8 cellular contexts compared by ENCODE assay signal in the genomic region with DNA sequence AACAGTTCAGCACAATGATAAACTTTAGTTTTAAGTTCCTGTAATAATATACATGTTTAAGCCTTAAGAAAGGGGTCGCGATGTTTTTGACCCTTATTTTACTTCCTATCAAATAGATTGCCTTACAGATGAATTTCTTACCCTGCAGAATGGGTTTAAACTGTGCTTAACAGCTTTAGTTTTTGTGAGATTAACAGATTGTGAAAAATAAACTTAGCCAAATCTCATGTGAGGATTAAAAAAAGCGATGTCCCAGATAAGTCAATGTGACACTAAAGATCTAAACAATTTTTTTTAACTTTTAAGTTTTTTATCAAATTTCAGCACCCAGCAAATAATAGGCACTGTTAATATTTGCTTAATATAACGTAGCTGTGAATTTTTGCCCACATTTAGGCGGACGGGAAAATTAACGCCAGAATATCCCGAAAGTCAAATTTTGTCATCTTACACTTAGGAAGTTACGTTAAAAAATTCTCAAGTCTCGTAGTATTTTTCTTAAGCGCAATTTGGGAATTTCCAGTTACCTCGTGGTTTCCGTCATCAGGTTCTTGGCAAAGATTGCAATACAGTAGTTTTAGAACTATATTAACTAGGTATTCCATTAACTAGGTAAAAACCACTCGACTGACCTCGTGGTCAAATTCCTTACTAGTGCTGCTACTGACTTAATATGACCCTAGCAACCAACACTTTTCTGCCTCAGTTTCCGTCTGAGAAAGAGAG. TPM values are rescaled to one million over a fixed set of nuclear protein-coding genes. Genes with fewer than 3 reads are reported as not detected.
DNase-seq lines count a peak whose midpoint lies in the region; ATAC-seq lines count a peak whose summit lies in the region.

No MANE protein-coding gene starts in this region.

- H3K4me3 Mint-ChIP-seq in activated CD8-positive, alpha-beta T cell treated with anti-CD3 and anti-CD28 coated beads, Interleukin-2, amount 10 ng/mL, durations not matched to agents 7 days and 5 days = peak overlapping the region; percentile 100
- peak overlapping the region; percentile 97 to 98 for H3K4me3 Mint-ChIP-seq in stimulated activated naive B cell treated with anti-CD40 and anti-IgM and Interleukin-4, amounts not matched to agents 10 μg/mL and 1 μg/mL and 100 μg/mL, for 72 hours

- CTCF ChIA-PET in activated CD8-positive, alpha-beta T cell treated with anti-CD3 and anti-CD28 coated beads, Interleukin-2, amount 10 ng/mL, durations not matched to agents 7 days and 5 days (lab: Charles Lee) = no interaction called here

- H3K27me3 Mint-ChIP-seq in activated CD8-positive, alpha-beta T cell treated with anti-CD3 and anti-CD28 coated beads, Interleukin-2, amount 10 ng/mL, durations not matched to agents 7 days and 5 days (ENCODE audit: low read depth) = no peaks in the 10 kb centered on the region
- H3K27me3 Mint-ChIP-seq in stimulated activated naive B cell treated with anti-CD40 and anti-IgM and Interleukin-4, amounts not matched to agents 10 μg/mL and 1 μg/mL and 100 μg/mL, for 72 hours = no peaks in the 10 kb centered on the region

- no peaks in the 10 kb centered on the region for H3K9me3 Mint-ChIP-seq in activated CD8-positive, alpha-beta T cell treated with anti-CD3 and anti-CD28 coated beads, Interleukin-2, amount 10 ng/mL, durations not matched to agents 7 days and 5 days (ENCODE audit: insufficient read depth)
- H3K9me3 Mint-ChIP-seq in stimulated activated naive B cell treated with anti-CD40 and anti-IgM and Interleukin-4, amounts not matched to agents 10 μg/mL and 1 μg/mL and 100 μg/mL, for 72 hours = no peaks in the 10 kb centered on the region

- peaks cover 60% of the 10 kb centered on the region for H3K36me3 Mint-ChIP-seq in activated CD8-positive, alpha-beta T cell treated with anti-CD3 and anti-CD28 coated beads, Interleukin-2, amount 10 ng/mL, durations not matched to agents 7 days and 5 days (ENCODE audit: low read depth)
- peaks cover 43 to 56% of the 10 kb centered on the region in 2 donors for H3K36me3 Mint-ChIP-seq in stimulated activated naive B cell treated with anti-CD40 and anti-IgM and Interleukin-4, amounts not matched to agents 10 μg/mL and 1 μg/mL and 100 μg/mL, for 72 hours

- H3K9me3 ChIP-seq in iPS-18c (ENCODE audit: control insufficient read depth, insufficient read depth, low read length) = no peaks in the 10 kb centered on the region

- DNase-seq in NCI-H82 (lab: John Stamatoyannopoulos, UW) (peak; percentile 37), NCI-H82 treated with DMSO at 0.1 percent for 48 hours (lab: John Stamatoyannopoulos, UW; ENCODE audit: unreplicated experiment) (no peak), NCI-H226 (no peak), NCI-H69 (lab: John Stamatoyannopoulos, UW) (no peak)
- DNase-seq in activated CD8-positive, alpha-beta T cell treated with anti-CD3 and anti-CD28 coated beads, Interleukin-2, amount 10 ng/mL, durations not matched to agents 7 days and 5 days = no peak
- DNase-seq in stimulated activated naive B cell treated with anti-CD40 and anti-IgM and Interleukin-4, amounts not matched to agents 10 μg/mL and 1 μg/mL and 100 μg/mL, for 72 hours = no peak

- ATAC-seq in activated CD8-positive, alpha-beta T cell treated with anti-CD3 and anti-CD28 coated beads, Interleukin-2, amount 10 ng/mL, durations not matched to agents 7 days and 5 days = no peak
- no peak for ATAC-seq in stimulated activated naive B cell treated with anti-CD40 and anti-IgM and Interleukin-4, amounts not matched to agents 10 μg/mL and 1 μg/mL and 100 μg/mL, for 72 hours (replicated peaks)
- ATAC-seq in GM21786 (IDR thresholded peaks at IDR 0.05; ENCODE audit: unreplicated experiment) = no peak

- H3K4me1 Mint-ChIP-seq in activated CD8-positive, alpha-beta T cell treated with anti-CD3 and anti-CD28 coated beads, Interleukin-2, amount 10 ng/mL, durations not matched to agents 7 days and 5 days (ENCODE audit: low read depth) = peaks cover 44% of the 10 kb centered on the region
- peaks cover 16 to 55% of the 10 kb centered on the region in 2 donors for H3K4me1 Mint-ChIP-seq in stimulated activated naive B cell treated with anti-CD40 and anti-IgM and Interleukin-4, amounts not matched to agents 10 μg/mL and 1 μg/mL and 100 μg/mL, for 72 hours

- H3K27ac Mint-ChIP-seq in activated CD8-positive, alpha-beta T cell treated with anti-CD3 and anti-CD28 coated beads, Interleukin-2, amount 10 ng/mL, durations not matched to agents 7 days and 5 days = peak overlapping the region; percentile 100
- peak overlapping the region; percentile 100 for H3K27ac Mint-ChIP-seq in stimulated activated naive B cell treated with anti-CD40 and anti-IgM and Interleukin-4, amounts not matched to agents 10 μg/mL and 1 μg/mL and 100 μg/mL, for 72 hours

- POLR2A ChIA-PET in activated CD8-positive, alpha-beta T cell treated with anti-CD3 and anti-CD28 coated beads, Interleukin-2, amount 10 ng/mL, durations not matched to agents 7 days and 5 days (lab: Charles Lee) = interaction anchor here (0.7 to 1.4 kb wide), 5 partner anchors 11 to 125 kb away, joined by 3 to 7 read pairs (median 4); no protein-coding TSS in a partner anchor

- peak overlapping the region; percentile 88 for H3K4me3 ChIP-seq in iPS-18c (ENCODE audit: insufficient read depth, low read depth, low read length)

RNA-seq across cellular contexts. Expression of a gene that starts 1.2 kb away (rescaled TPM):
- 100 to 1,000 TPM; 768 to 782 TPM for total RNA-seq in activated CD8-positive, alpha-beta T cell treated with anti-CD3 and anti-CD28 coated beads, Interleukin-2, amount 10 ng/mL, durations not matched to agents 7 days and 5 days

RNA-seq across cellular contexts. Expression of a gene that starts 11.8 kb away (rescaled TPM):
- not detected for total RNA-seq in activated CD8-positive, alpha-beta T cell treated with anti-CD3 and anti-CD28 coated beads, Interleukin-2, amount 10 ng/mL, durations not matched to agents 7 days and 5 days
